ENCODE assay signal across 9 cellular contexts in the genomic region with DNA sequence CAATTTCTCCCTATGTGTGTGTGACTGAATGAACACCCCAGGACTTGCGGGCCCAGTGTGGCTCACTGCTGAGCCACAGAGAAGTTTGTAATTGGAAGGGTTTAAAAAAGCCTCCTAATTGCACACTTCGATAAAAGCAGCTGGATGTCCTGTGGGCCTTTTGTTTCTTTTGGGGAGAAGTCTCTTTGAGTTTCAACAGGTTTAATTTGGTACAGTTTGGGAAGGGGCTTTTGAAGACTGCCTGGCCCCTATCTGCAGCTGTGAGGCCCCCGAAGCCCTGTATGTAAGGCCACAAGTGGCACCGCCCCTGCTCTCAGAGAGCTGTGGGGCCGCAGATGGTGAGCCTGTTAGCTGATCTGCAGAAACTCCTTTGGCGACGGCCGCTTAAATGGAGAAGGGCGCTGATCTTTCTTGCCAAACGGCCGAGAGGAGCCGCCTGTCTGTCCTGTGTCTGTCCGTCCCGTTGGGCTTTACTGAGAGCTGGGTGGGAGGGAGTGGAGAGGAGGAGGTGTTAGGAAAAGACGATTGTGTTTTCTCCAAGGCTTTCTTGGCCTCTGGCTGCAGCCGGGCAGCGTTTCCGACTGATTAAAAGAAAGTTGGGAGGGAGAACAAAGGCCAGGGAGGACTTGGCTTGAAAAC. TPM values are rescaled to one million over a fixed set of nuclear protein-coding genes. Genes with fewer than 3 reads are reported as not detected.
DNase-seq lines count a peak whose midpoint lies in the region; ATAC-seq and TF ChIP-seq lines count a peak whose summit lies in the region.
"Had no signal": no experiment of that assay in that cellular context is flagged by ENCODE, and none has a peak within 500 bp of the region (broad histone marks: within the 10 kb centered on the region; RNA-seq: fewer than 3 reads in every experiment).

No MANE protein-coding gene starts in this region.

- no peaks in the 10 kb centered on the region for H3K79me2 ChIP-seq in Karpas-422 (ENCODE audit: low read length)

- no peaks in the 10 kb centered on the region for H3K27me3 ChIP-seq in Karpas-422 (ENCODE audit: low read length)

- H3K9me3 ChIP-seq in Karpas-422 (ENCODE audit: low read length): no peaks in the 10 kb centered on the region

- ATAC-seq in HG03135 (IDR thresholded peaks at IDR 0.05; ENCODE audit: unreplicated experiment) (no peak), HG02610 (IDR thresholded peaks at IDR 0.05; ENCODE audit: unreplicated experiment) (no peak)

- no peaks in the 10 kb centered on the region for H3K36me3 Mint-ChIP-seq in osteocyte (ENCODE audit: unreplicated experiment)

- H3K4me2 ChIP-seq in Karpas-422 (ENCODE audit: low read depth, low read length, poor library complexity, severe bottlenecking): no peak overlapping the region

- TF ChIP-seq CTCF in fibroblast of villous mesenchyme (IDR thresholded peaks at IDR 0.05; ENCODE audit: insufficient read depth, low read depth, low read length) (no peak), osteocyte (IDR thresholded peaks at IDR 0.05) (no peak)

- peak overlapping the region; percentile 78 for H3K4me3 Mint-ChIP-seq in osteocyte (ENCODE audit: unreplicated experiment)

- no peaks in the 10 kb centered on the region for H4K20me1 ChIP-seq in Karpas-422 (ENCODE audit: insufficient read depth, low read depth, low read length)

- no peak overlapping the region for H3K9ac ChIP-seq in Karpas-422 (ENCODE audit: low read length)

- no peaks in the 10 kb centered on the region for H3K9me3 Mint-ChIP-seq in osteocyte (ENCODE audit: unreplicated experiment)

- peaks cover 54% of the 10 kb centered on the region for H3K4me1 Mint-ChIP-seq in osteocyte (ENCODE audit: unreplicated experiment)

- H3K9me2 ChIP-seq in Karpas-422 (replicated peaks; ENCODE audit: insufficient read depth, low read length): no peaks in the 10 kb centered on the region

- H2AFZ ChIP-seq in Karpas-422 (ENCODE audit: low read length): no peak overlapping the region

- H3K4me1 ChIP-seq in Karpas-422 (ENCODE audit: low read length): no peaks in the 10 kb centered on the region

- H3K27ac Mint-ChIP-seq in osteocyte (ENCODE audit: unreplicated experiment): peak overlapping the region; percentile 94

- no peaks in the 10 kb centered on the region for H3K27me3 Mint-ChIP-seq in osteocyte (ENCODE audit: unreplicated experiment)

- DNase-seq in CMK (ENCODE audit: low read depth) (peak; percentile 36), RPMI8226 (peak; percentile 22), fibroblast of villous mesenchyme (ENCODE audit: low read depth) (peak; percentile 57), osteocyte (ENCODE audit: extremely low spot score, unreplicated experiment) (no peak), Karpas-422 (no peak)
- DNase-seq in activated CD4-positive, alpha-beta T cell treated with anti-CD3 and anti-CD28 coated beads for 1 hour: no peak
- DNase-seq: activated CD4-positive, alpha-beta T cell treated with anti-CD3 and anti-CD28 coated beads, Interleukin-2, amount 50 U/mL, for 48 hours had no signal

- H3K4me3 ChIP-seq in fibroblast of villous mesenchyme (ENCODE audit: low read depth, low read length): peak overlapping the region; percentile 100
- H3K4me3 ChIP-seq in Karpas-422 (ENCODE audit: low read length): no peak overlapping the region

- H3K27ac ChIP-seq in Karpas-422 (ENCODE audit: low read length): no peak overlapping the region

- H3K36me3 ChIP-seq in Karpas-422 (ENCODE audit: insufficient read depth, low read length): no peaks in the 10 kb centered on the region

RNA-seq across cellular contexts. Expression of gene FBLN1, which starts 2.1 kb away (rescaled TPM):
- total RNA-seq in fibroblast of villous mesenchyme: 102 and 256 TPM in 2 replicates
- 211 and 240 TPM in 2 replicates for total RNA-seq in osteocyte
- total RNA-seq in Karpas-422 (2014; rRNA removed; shearing (Covaris generic); ENCODE audit: low replicate concordance): not detected in 2 replicates

Comparison
In these comparisons a context has a peak if more than half of its experiments do, and no peak if none do; other contexts are left out.
1. DNase-seq: peak in CMK (single experiment), RPMI8226 (single experiment) and fibroblast of villous mesenchyme (single experiment); none in osteocyte (single experiment), Karpas-422 (single experiment) and activated CD4-positive, alpha-beta T cell treated with anti-CD3 and anti-CD28 coated beads for 1 hour (single experiment).
2. RNA of gene FBLN1, which starts 2.1 kb away (total RNA-seq): 102 to 256 TPM in fibroblast of villous mesenchyme and 211 to 240 TPM in osteocyte; not detected in Karpas-422; every median in the first group is over 100 times any median in the second.